8 cellular contexts compared by ENCODE assay signal in genomic region chr1:161440312-161440894, GRCh38.
A peak's percentile ranks its signal among the peaks of the same experiment; 100 is the strongest.
DNase-seq lines count a peak whose midpoint lies in the region; ATAC-seq, FAIRE-seq and TF ChIP-seq lines count a peak whose summit lies in the region.

No MANE protein-coding gene starts in this region.

- RAD21 ChIA-PET in GM12878 (lab: Charles Lee; ENCODE audit: unreplicated experiment) = no interaction called here

- no peaks in the 10 kb centered on the region for H3K9me3 ChIP-seq in RWPE2 (ENCODE audit: severe bottlenecking)
- no peaks in the 10 kb centered on the region; the same call in 2 of the 3 replicates for H3K9me3 ChIP-seq in GM12878 (replicated peaks; ENCODE audit: control insufficient read depth, insufficient read depth, low read length)

- H3K4me2 ChIP-seq in GM12878 (ENCODE audit: control insufficient read depth, insufficient read depth) = peak overlapping the region; percentile 93; the same call in 1 of the 2 replicates

- ATAC-seq in GM21381 (IDR thresholded peaks at IDR 0.05; ENCODE audit: unreplicated experiment) = peak; percentile 46
- ATAC-seq in RWPE2 (ENCODE audit: low read depth) = peak; percentile 37
- ATAC-seq in GM12878 = peak; percentile 80
- ATAC-seq in omental fat pad (ENCODE audit: low FRiP score) = no peak

- H3K27ac ChIP-seq in RWPE2 (ENCODE audit: poor library complexity, severe bottlenecking) = no peak overlapping the region
- peak overlapping the region; percentile 61 for H3K27ac ChIP-seq in GM12878 (ENCODE audit: control insufficient read depth, insufficient read depth)

- peak overlapping the region; percentile 59 for H3K4me3 ChIP-seq in AG04449 (ENCODE audit: low read depth, low read length)
- H3K4me3 ChIP-seq in RWPE2 (ENCODE audit: severe bottlenecking) = peak overlapping the region; percentile 66
- H3K4me3 ChIP-seq in GM12878 = peak overlapping the region; percentile 71

- WGBS in GM12878 (ENCODE audit: insufficient coverage, insufficient replicate concordance, low lambda C conversion rate, missing lambda C conversion rate) = 2% methylated on average over 29 of the region's 61 CpGs

- H2AFZ ChIP-seq in GM12878 (ENCODE audit: control insufficient read depth, low read depth, low read length) = peak overlapping the region; percentile 87

- H3K79me2 ChIP-seq in GM12878 (ENCODE audit: control insufficient read depth, insufficient read depth, low read length) = no peaks in the 10 kb centered on the region

- 0 out of 2 replicates have a peak, but pooled peaks have one; percentile 25 for TF ChIP-seq RAD21 in GM12878 (IDR thresholded peaks at IDR 0.05; ENCODE audit: insufficient read depth, low read depth, low read length)

- TF ChIP-seq POLR2A in GM12878 (IDR thresholded peaks at IDR 0.05; ENCODE audit: low read depth, low read length) = peak; percentile 44; the same call in 1 of the 2 replicates

- intact Hi-C loops in GM12878 (cut with micrococcal nuclease; ENCODE audit: unreplicated experiment) = no loop called here

- no TSS peak for BruUV-seq in GM12878 (replicated peaks; lab: Mats Ljungman, UMichigan)

- H3K9ac ChIP-seq in GM12878 (ENCODE audit: control insufficient read depth, insufficient read depth, low read length) = peak overlapping the region; percentile 70

- DNase-seq in AG04449 (ENCODE audit: low read depth, low spot score) (no peak), RWPE2 (ENCODE audit: low spot score) (no peak), GM12878 (ENCODE audit: low read depth, low spot score) (peak; percentile 23), inferior parietal cortex (ENCODE audit: extremely low spot score) (peak; percentile 37), NCI-H82 (lab: John Stamatoyannopoulos, UW) (no peak), omental fat pad (ENCODE audit: low spot score) (no peak)
- DNase-seq in stimulated activated CD4-positive, alpha-beta T cell treated with anti-CD3 and anti-CD28 coated beads, Interleukin-1b, Interleukin-23, amount 100 ng/mL, for 48 hours = peak; percentile 73

- H3K36me3 ChIP-seq in RWPE2 (ENCODE audit: low read depth) (no peaks in the 10 kb centered on the region), GM12878 (ENCODE audit: control insufficient read depth in 2 of 2, insufficient read depth in 2 of 2, low read length in 1 of 2) (no peaks in the 10 kb centered on the region)

- no peak for TF ChIP-seq EP300 in GM12878 (IDR thresholded peaks at IDR 0.05; ENCODE audit: borderline replicate concordance in 1 of 2, control insufficient read depth in 1 of 2, low read depth in 2 of 2, low read length in 2 of 2)

- POLR2A ChIA-PET in AG04449 (lab: Yijun Ruan, JAX) = no interaction called here
- POLR2A ChIA-PET in GM12878 (lab: Charles Lee) = no interaction called here

- no peak for FAIRE-seq in GM12878 (lab: Jason Lieb, UNC)

- peak; percentile 88 for TF ChIP-seq CTCF in AG04449 (IDR thresholded peaks at IDR 0.05; ENCODE audit: insufficient read depth, low read length, missing control alignments)
- TF ChIP-seq CTCF in RWPE2 (IDR thresholded peaks at IDR 0.05; ENCODE audit: poor library complexity, severe bottlenecking) = peak; percentile 73
- TF ChIP-seq CTCF in GM12878 (IDR thresholded peaks at IDR 0.05 in 2 of 3, conservative IDR thresholded peaks at IDR 0.05 in 1 of 3; ENCODE audit: control insufficient read depth in 2 of 3, extremely low read depth in 1 of 3, insufficient read depth in 1 of 3, low read depth in 3 of 3, low read length in 3 of 3) = peak; percentile 56 to 84 (median 77)
- TF ChIP-seq CTCF in omental fat pad (IDR thresholded peaks at IDR 0.05) = no peak

- SMC1A ChIA-PET in GM12878 (lab: Charles Lee; ENCODE audit: uncharacterized antibody, unreplicated experiment) = interaction anchor here (1.6 kb wide), 1 partner anchor 40 kb away, joined by 6 read pairs; no protein-coding TSS in a partner anchor

- H3K27me3 ChIP-seq in RWPE2 (ENCODE audit: insufficient read depth, poor library complexity, severe bottlenecking) = no peaks in the 10 kb centered on the region
- H3K27me3 ChIP-seq in GM12878 (replicated peaks in 1 of 2; ENCODE audit: control insufficient read depth in 2 of 2, insufficient read depth in 2 of 2, low read length in 1 of 2) = no peaks in the 10 kb centered on the region

- CTCF ChIA-PET in AG04449 (lab: Yijun Ruan, JAX) (interaction anchor here (0.6 to 3.5 kb wide), 6 partner anchors 12 to 53 kb away, joined by 3 to 42 read pairs (median 3); no protein-coding TSS in a partner anchor), GM12878 (lab: Yijun Ruan, JAX) (interaction anchor here (0.6 to 4.0 kb wide), 6 partner anchors 10 to 215 kb away, joined by 3 to 36 read pairs (median 4); no protein-coding TSS in a partner anchor)

- in situ Hi-C loops in GM12878 (cut with MboI) = no loop called here

- no peaks in the 10 kb centered on the region for H3K4me1 ChIP-seq in RWPE2 (ENCODE audit: insufficient read depth, poor library complexity, severe bottlenecking)
- peaks cover 5% of the 10 kb centered on the region for H3K4me1 ChIP-seq in GM12878 (ENCODE audit: control insufficient read depth, insufficient read depth, low read length)

- no peaks in the 10 kb centered on the region for H4K20me1 ChIP-seq in GM12878 (ENCODE audit: control insufficient read depth, insufficient read depth)

TF ChIP-seq in GM12878, 131 proteins besides CTCF, POLR2A, EP300 and RAD21 (continues in another document):
- 0 out of 2 replicates have a peak, but pooled peaks have one; percentile 52 for TF ChIP-seq GABPA (IDR thresholded peaks at IDR 0.05; ENCODE audit: low read depth)
- TF ChIP-seq MLLT1 (IDR thresholded peaks at IDR 0.05) = no peak
- TF ChIP-seq NR2F1 (conservative IDR thresholded peaks at IDR 0.05) = peak; percentile 70
- peak; percentile 50 for TF ChIP-seq ZBTB40 (IDR thresholded peaks at IDR 0.05; ENCODE audit: borderline replicate concordance)
- peak in 1 of 2 experiments; percentile 28; a peak in 1 of 3 replicates for TF ChIP-seq EGR1 (IDR thresholded peaks at IDR 0.05; ENCODE audit: borderline replicate concordance in 1 of 2, low read depth in 2 of 2, low read length in 2 of 2)
- TF ChIP-seq ZNF217 (IDR thresholded peaks at IDR 0.05) = 0 out of 2 replicates have a peak, but pooled peaks have one; percentile 53
- TF ChIP-seq MEF2A (IDR thresholded peaks at IDR 0.05; ENCODE audit: insufficient read depth, low read depth, low read length) = peak; percentile 51; the same call in 1 of the 2 replicates

Comparison
In these comparisons a context has a peak if more than half of its experiments do, and no peak if none do; other contexts are left out.
1. DNase-seq: peak in GM12878 (single experiment), inferior parietal cortex (single experiment) and stimulated activated CD4-positive, alpha-beta T cell treated with anti-CD3 and anti-CD28 coated beads, Interleukin-1b, Interleukin-23, amount 100 ng/mL, for 48 hours (single experiment); none in AG04449 (single experiment), RWPE2 (single experiment), NCI-H82 (single experiment) and omental fat pad (single experiment).
2. CTCF ChIP-seq: peak in AG04449 (single experiment), RWPE2 (single experiment) and GM12878 (3 of 3); none in omental fat pad (0 of 3).
3. Peak in every context shown above with its lines, with median percentiles within 50 percentile points of each other: H3K4me3 ChIP-seq.